16 cellular contexts compared by ENCODE assay signal in genomic region chr9:135088348-135088978, GRCh38. TPM values are rescaled to one million over a fixed set of nuclear protein-coding genes. Genes with fewer than 3 reads are reported as not detected.
A peak's percentile ranks its signal among the peaks of the same experiment; 100 is the strongest.
DNase-seq lines count a peak whose midpoint lies in the region; ATAC-seq and TF ChIP-seq lines count a peak whose summit lies in the region.
"Had no signal": no experiment of that assay in that cellular context is flagged by ENCODE, and none has a peak within 500 bp of the region (broad histone marks: within the 10 kb centered on the region; RNA-seq: fewer than 3 reads in every experiment).

No MANE protein-coding gene starts in this region.

- H3K9ac ChIP-seq in HUES6 (ENCODE audit: low read length) (peak overlapping the region; percentile 37), colonic mucosa (ENCODE audit: low read depth in 2 of 2, low read length in 2 of 2) (no peak overlapping the region)

- no peak for TF ChIP-seq EP300 in suprapubic skin (IDR thresholded peaks at IDR 0.05)

- TF ChIP-seq CTCF in colonic mucosa (IDR thresholded peaks at IDR 0.05), result no peak
- no peak for TF ChIP-seq CTCF in left lung (IDR thresholded peaks at IDR 0.05)
- no peak for TF ChIP-seq CTCF in suprapubic skin (IDR thresholded peaks at IDR 0.05)

- H3K27ac ChIP-seq in HUES6 (ENCODE audit: low read depth, low read length) (no peak overlapping the region), colonic mucosa (no peak overlapping the region), left lung (no peak overlapping the region), suprapubic skin (no peak overlapping the region)

- no peak for ATAC-seq in left lung
- ATAC-seq in HG03457 (IDR thresholded peaks at IDR 0.05; ENCODE audit: unreplicated experiment), result no peak
- no peak for ATAC-seq in stimulated activated naive CD8-positive, alpha-beta T cell treated with anti-CD3 and anti-CD28 coated beads, Interleukin-15, amount 100 ng/mL, for 72 hours
- no peak for ATAC-seq in GM18858 (IDR thresholded peaks at IDR 0.05; ENCODE audit: unreplicated experiment)

- 3% methylated on average over 17 of the region's 45 CpGs for WGBS in suprapubic skin

- H3K4me1 ChIP-seq in HUES6 (ENCODE audit: control insufficient read depth, insufficient read depth, low read length), result peaks cover 10% of the 10 kb centered on the region
- peaks cover 12% of the 10 kb centered on the region for H3K4me1 ChIP-seq in colonic mucosa
- peaks cover 0 to 22% of the 10 kb centered on the region in 2 donors for H3K4me1 ChIP-seq in left lung
- H3K4me1 ChIP-seq in suprapubic skin, result peaks cover 36% of the 10 kb centered on the region

- H3K4me3 ChIP-seq in HUES6 (ENCODE audit: low read depth, low read length) (peak overlapping the region; percentile 67), colonic mucosa (peak overlapping the region; percentile 22), left lung (peak overlapping the region; percentile 9 to 29), suprapubic skin (peak overlapping the region; percentile 50)

- peaks cover 55% of the 10 kb centered on the region for H3K27me3 Mint-ChIP-seq in stimulated activated naive CD8-positive, alpha-beta T cell treated with anti-CD3 and anti-CD28 coated beads, Interleukin-15, amount 100 ng/mL, for 72 hours

- H3K36me3 ChIP-seq in HUES6 (ENCODE audit: control insufficient read depth, insufficient read depth, low read length) (peaks cover 12% of the 10 kb centered on the region), colonic mucosa (no peaks in the 10 kb centered on the region), left lung (no peaks in the 10 kb centered on the region), suprapubic skin (no peaks in the 10 kb centered on the region)

- intact Hi-C loops in colonic mucosa (cut with DNase I), result no loop called here
- intact Hi-C loops in left lung (cut with DNase I), result loop anchor here in 1 of 2 donors (5.0 kb wide), 1 partner anchor 324 kb away; no protein-coding TSS in a partner anchor

- no peak overlapping the region for H3K27ac Mint-ChIP-seq in stimulated activated naive CD8-positive, alpha-beta T cell treated with anti-CD3 and anti-CD28 coated beads, Interleukin-15, amount 100 ng/mL, for 72 hours
- H3K27ac Mint-ChIP-seq: CD8-positive, alpha-beta memory T cell; memory B cell; stimulated activated naive CD8-positive, alpha-beta T cell treated with anti-CD3 and anti-CD28 coated beads, Interleukin-15, Interleukin-2, amounts not matched to agents 100 ng/mL and 50 ng/mL, for 24 hours had no signal

- H3K9me3 ChIP-seq in HUES6 (ENCODE audit: control insufficient read depth, insufficient read depth, low read depth, low read length) (no peaks in the 10 kb centered on the region), colonic mucosa (no peaks in the 10 kb centered on the region), left lung (no peaks in the 10 kb centered on the region), suprapubic skin (no peaks in the 10 kb centered on the region)

- H3K4me3 Mint-ChIP-seq in stimulated activated naive CD8-positive, alpha-beta T cell treated with anti-CD3 and anti-CD28 coated beads, Interleukin-15, amount 100 ng/mL, for 72 hours, result no peak overlapping the region
- H3K4me3 Mint-ChIP-seq: memory B cell; stimulated activated naive CD8-positive, alpha-beta T cell treated with anti-CD3 and anti-CD28 coated beads, Interleukin-15, Interleukin-2, amounts not matched to agents 100 ng/mL and 50 ng/mL, for 24 hours had no signal

- H3K4me1 Mint-ChIP-seq in stimulated activated naive CD8-positive, alpha-beta T cell treated with anti-CD3 and anti-CD28 coated beads, Interleukin-15, amount 100 ng/mL, for 72 hours, result peaks cover 7% of the 10 kb centered on the region

- TF ChIP-seq POLR2A in suprapubic skin (IDR thresholded peaks at IDR 0.05), result no peak

- DNase-seq in colonic mucosa (no peak), left lung (peak in 1 of 2 donors; percentile 69), suprapubic skin (ENCODE audit: low spot score in 2 of 2) (no peak), dermis blood vessel endothelial cell (no peak)
- DNase-seq in stimulated activated naive CD8-positive, alpha-beta T cell treated with anti-CD3 and anti-CD28 coated beads, Interleukin-15, amount 100 ng/mL, for 72 hours, result no peak
- DNase-seq: CD8-positive, alpha-beta memory T cell; effector CD8-positive, alpha-beta T cell; IMR-90; NCI-H1105; SHP77 treated with DMSO at 0.1 percent for 48 hours; stimulated activated CD4-positive, alpha-beta T cell treated with anti-CD3 and anti-CD28 coated beads, Interleukin-4, amount 100 ng/mL, for 4 hours had no signal

- H3K27me3 ChIP-seq in HUES6 (ENCODE audit: control insufficient read depth, insufficient read depth, low read length) (peaks cover 44% of the 10 kb centered on the region), colonic mucosa (peaks cover 20% of the 10 kb centered on the region), left lung (peaks cover 27 to 89% of the 10 kb centered on the region in 2 donors), suprapubic skin (peaks cover 46% of the 10 kb centered on the region)

- peaks cover 7 to 8% of the 10 kb centered on the region in 2 donors for H3K9me3 Mint-ChIP-seq in stimulated activated naive CD8-positive, alpha-beta T cell treated with anti-CD3 and anti-CD28 coated beads, Interleukin-15, amount 100 ng/mL, for 72 hours

RNA-seq across cellular contexts. Expression of gene OLFM1, which starts 1.0 kb away (rescaled TPM):
- 1 to 10 TPM; 3.8 to 8.9 TPM for total RNA-seq in colonic mucosa
- 10 to 100 TPM; 21.2 to 21.5 TPM for total RNA-seq in left lung
- total RNA-seq in suprapubic skin, result 10 to 100 TPM in 2 of 4 donors, 1 to 10 TPM in 2; 4.0 to 15.4 (median 11.7) TPM
- total RNA-seq in dermis blood vessel endothelial cell, result 6.5 and 17.2 TPM in 2 replicates
- total RNA-seq: CD8-positive, alpha-beta memory T cell had no signal
